In genomic region chr12:132246997-132247717, GRCh38 we compare ENCODE assay signal across 20 cellular contexts.
DNase-seq lines count a peak whose midpoint lies in the region; ATAC-seq, FAIRE-seq and TF ChIP-seq lines count a peak whose summit lies in the region.
"Had no signal": no experiment of that assay in that cellular context is flagged by ENCODE, and none has a peak within 500 bp of the region (broad histone marks: within the 10 kb centered on the region; RNA-seq: fewer than 3 reads in every experiment).

No MANE protein-coding gene starts in this region.

- H3K27me3 ChIP-seq in BLaER1, result no peaks in the 10 kb centered on the region
- peaks cover 0 to 14% (median 0%) of the 10 kb centered on the region in 11 experiments; a peak in 3 of 22 replicates for H3K27me3 ChIP-seq in BLaER1 treated with 17β-estradiol and CSF1 and Interleukin-3, amounts not matched to agents 10 nM and 100 nM

- intact Hi-C loops in kidney (cut with DNase I) (no loop called here), posterior vena cava (cut with DNase I) (no loop called here)

- ATAC-seq in GM18867 (IDR thresholded peaks at IDR 0.05; ENCODE audit: unreplicated experiment) (no peak), GM21515 (IDR thresholded peaks at IDR 0.05; ENCODE audit: unreplicated experiment) (no peak)

- H3K9ac ChIP-seq in BLaER1 (0 out of 2 replicates have a peak overlapping the region, but pooled peaks have one; percentile 12), kidney (ENCODE audit: low read length in 2 of 2) (no peak overlapping the region)
- H3K9ac ChIP-seq in BLaER1 treated with 17β-estradiol and CSF1 and Interleukin-3, amounts not matched to agents 10 nM and 100 nM, result peak overlapping the region in 1 of 11 experiments; percentile 31; a peak in 2 of 22 replicates
- H3K9ac ChIP-seq: SK-N-SH had no signal

- H3K9me3 ChIP-seq in BLaER1, result no peaks in the 10 kb centered on the region
- no peaks in the 10 kb centered on the region for H3K9me3 ChIP-seq in BLaER1 treated with 17β-estradiol and CSF1 and Interleukin-3, amounts not matched to agents 10 nM and 100 nM (replicated peaks in 1 of 11)
- H3K9me3 ChIP-seq in kidney (ENCODE audit: control insufficient read depth in 1 of 2, low read length in 2 of 2), result no peaks in the 10 kb centered on the region
- H3K9me3 ChIP-seq: SK-N-SH had no signal

- FAIRE-seq in kidney (lab: Jason Lieb, UNC), result no peak
- FAIRE-seq: GM12892, GM19239, H54 had no signal

- H3K36me3 ChIP-seq in BLaER1 (no peaks in the 10 kb centered on the region), kidney (ENCODE audit: control insufficient read depth in 1 of 2, insufficient read depth in 2 of 2, low read length in 2 of 2) (no peaks in the 10 kb centered on the region)
- no peaks in the 10 kb centered on the region for H3K36me3 ChIP-seq in BLaER1 treated with 17β-estradiol and CSF1 and Interleukin-3, amounts not matched to agents 10 nM and 100 nM

- H3K4me3 ChIP-seq in BLaER1 (no peak overlapping the region), kidney (ENCODE audit: low read length in 2 of 2) (no peak overlapping the region)
- H3K4me3 ChIP-seq in BLaER1 treated with 17β-estradiol and CSF1 and Interleukin-3, amounts not matched to agents 10 nM and 100 nM, result no peak overlapping the region

- no peak for TF ChIP-seq CTCF in kidney (IDR thresholded peaks at IDR 0.05; ENCODE audit: borderline replicate concordance, extremely low read depth, insufficient read depth)

- peaks cover 6% of the 10 kb centered on the region for H4K20me1 ChIP-seq in BLaER1
- peaks cover 0 to 10% (median 7%) of the 10 kb centered on the region in 11 experiments; a peak in 12 of 22 replicates for H4K20me1 ChIP-seq in BLaER1 treated with 17β-estradiol and CSF1 and Interleukin-3, amounts not matched to agents 10 nM and 100 nM

- H3K4me1 ChIP-seq in BLaER1 (peaks cover 64% of the 10 kb centered on the region), kidney (ENCODE audit: control insufficient read depth in 1 of 2, insufficient read depth in 1 of 2, low read depth in 1 of 2, low read length in 2 of 2) (no peaks in the 10 kb centered on the region)
- H3K4me1 ChIP-seq in BLaER1 treated with 17β-estradiol and CSF1 and Interleukin-3, amounts not matched to agents 10 nM and 100 nM, result peaks cover 33 to 69% (median 61%) of the 10 kb centered on the region in 10 experiments

- DNase-seq in kidney (peak; percentile 26), posterior vena cava (ENCODE audit: low spot score) (peak; percentile 69), DMS53 treated with DMSO at 0.1 percent for 48 hours (lab: John Stamatoyannopoulos, UW; ENCODE audit: unreplicated experiment) (no peak)
- DNase-seq: Calu3, DND-41, NCI-H1048, NCI-H1417 treated with DMSO at 0.1 percent for 48 hours, NCI-H1694 treated with DMSO at 0.1 percent for 48 hours, NCI-H2081, NCI-H2227 treated with DMSO at 0.1 percent for 48 hours, NCI-H526 treated with DMSO at 0.1 percent for 48 hours, SK-N-SH had no signal

- peak overlapping the region; percentile 26; the same call in 1 of the 2 replicates for H3K27ac ChIP-seq in BLaER1
- no peak overlapping the region for H3K27ac ChIP-seq in BLaER1 treated with 17β-estradiol and CSF1 and Interleukin-3, amounts not matched to agents 10 nM and 100 nM
- H3K27ac ChIP-seq in kidney (ENCODE audit: low read depth in 2 of 2, low read length in 2 of 2), result no peak overlapping the region
- H3K27ac ChIP-seq: RWPE1 had no signal

- peak overlapping the region; percentile 81 for H3K4me2 ChIP-seq in BLaER1
- peak overlapping the region in 10 of 11 experiments; percentile 54 to 82 (median 70); a peak in 15 of 22 replicates for H3K4me2 ChIP-seq in BLaER1 treated with 17β-estradiol and CSF1 and Interleukin-3, amounts not matched to agents 10 nM and 100 nM
- H3K4me2 ChIP-seq: SK-N-SH had no signal
